Comparison of ENCODE assay signal across 18 cellular contexts in the genomic region with DNA sequence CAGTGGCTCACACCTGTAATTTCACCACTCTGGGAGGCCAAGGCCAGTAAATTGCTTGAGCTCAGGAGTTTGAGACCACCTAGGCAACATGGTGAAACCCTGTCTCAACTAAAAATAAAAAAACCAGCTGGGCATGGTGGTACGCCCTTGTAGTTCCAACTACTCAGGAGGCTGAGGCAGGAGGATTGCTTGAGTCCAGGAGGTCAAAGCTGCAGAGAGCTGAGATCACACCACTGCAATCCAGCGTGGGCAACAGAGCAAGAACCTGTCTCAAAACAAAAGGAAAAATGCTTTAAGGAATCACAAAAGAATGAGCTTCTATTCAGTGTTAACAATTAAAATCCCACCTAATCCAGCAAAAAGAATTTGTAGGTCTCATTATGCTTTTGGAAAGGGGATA. TPM values are rescaled to one million over a fixed set of nuclear protein-coding genes. Genes with fewer than 3 reads are reported as not detected.
DNase-seq lines count a peak whose midpoint lies in the region; ATAC-seq, FAIRE-seq and TF ChIP-seq lines count a peak whose summit lies in the region.
"Had no signal": no experiment of that assay in that cellular context is flagged by ENCODE, and none has a peak within 500 bp of the region (broad histone marks: within the 10 kb centered on the region; RNA-seq: fewer than 3 reads in every experiment).

No MANE protein-coding gene starts in this region.

- TF ChIP-seq CTCF in HepG2 (CRISPR knock-in tag; IDR thresholded peaks at IDR 0.05) (no peak), right lobe of liver (IDR thresholded peaks at IDR 0.05) (no peak), brain (conservative IDR thresholded peaks at IDR 0.05) (no peak)

- peaks cover 70% of the 10 kb centered on the region for H3K79me2 ChIP-seq in HepG2 (ENCODE audit: insufficient read depth, low read length)

- H2BK120ac ChIP-seq in neuronal stem cell (ENCODE audit: low read depth, low read length): no peak overlapping the region

- H3K4me1 Mint-ChIP-seq in brain: peaks cover 55% of the 10 kb centered on the region

- DNase-seq in HepG2 (ENCODE audit: low spot score) (no peak), right lobe of liver (no peak), neuronal stem cell (ENCODE audit: low spot score) (no peak), ecto neural progenitor cell (ENCODE audit: low spot score) (no peak), NCI-H2196 (lab: John Stamatoyannopoulos, UW; ENCODE audit: unreplicated experiment) (no peak)
- DNase-seq: DMS153, GOT3, KG1, NCI-H1105 treated with DMSO at 0.1 percent for 48 hours, NCI-H1694 treated with DMSO at 0.1 percent for 48 hours, NCI-H2107, NCI-H345, NCI-H526, SHP77 treated with DMSO at 0.1 percent for 48 hours had no signal

- no TSS peak for BruUV-seq in HepG2 (replicated peaks; lab: Mats Ljungman, UMichigan)

- H2BK5ac ChIP-seq in neuronal stem cell (ENCODE audit: low read length): no peak overlapping the region

- WGBS in HepG2 (ENCODE audit: low lambda C conversion rate): 95% methylated on average over 2 of the region's 2 CpGs
- 100% methylated on average over 2 of the region's 2 CpGs for WGBS in right lobe of liver (ENCODE audit: insufficient coverage, low coverage, low lambda C conversion rate, missing lambda C conversion rate)
- WGBS in neuronal stem cell (ENCODE audit: extremely low coverage in 2 of 2, insufficient read length in 2 of 2, insufficient replicate concordance in 1 of 2), 2 donors: no CpG with 5 or more reads among the region's 2 CpGs

- TF ChIP-seq EP300 in HepG2 (IDR thresholded peaks at IDR 0.05; ENCODE audit: low read depth in 2 of 2, low read length in 2 of 2) (no peak), HepG2 (CRISPR knock-in tag; IDR thresholded peaks at IDR 0.05; ENCODE audit: borderline replicate concordance) (no peak)

- no peak overlapping the region for H4K8ac ChIP-seq in neuronal stem cell (ENCODE audit: low read depth, low read length)

- no peaks in the 10 kb centered on the region for H3K9me3 Mint-ChIP-seq in brain

- H3K9ac ChIP-seq in HepG2 (ENCODE audit: insufficient read depth, low read depth, low read length): no peak overlapping the region
- no peak overlapping the region for H3K9ac ChIP-seq in neuronal stem cell (ENCODE audit: low read depth, low read length, poor library complexity)

- H3K79me1 ChIP-seq in neuronal stem cell (ENCODE audit: low read depth, low read length): peaks cover 5% of the 10 kb centered on the region

- H2AK5ac ChIP-seq in neuronal stem cell (ENCODE audit: low read depth, low read length): no peak overlapping the region

- intact Hi-C loops in HepG2 (cut with micrococcal nuclease; ENCODE audit: unreplicated experiment): no loop called here
- intact Hi-C loops in right lobe of liver (cut with DNase I): no loop called here

- peaks cover 4 to 6% of the 10 kb centered on the region in 2 experiments; a peak in 4 of 5 replicates for H3K36me3 ChIP-seq in HepG2 (replicated peaks in 1 of 2; ENCODE audit: control insufficient read depth in 1 of 2, insufficient read depth in 2 of 2, low read length in 2 of 2)
- H3K36me3 ChIP-seq in right lobe of liver: no peaks in the 10 kb centered on the region
- H3K36me3 ChIP-seq in neuronal stem cell (replicated peaks in 1 of 2; ENCODE audit: control insufficient read depth in 2 of 2, insufficient read depth in 2 of 2, low read length in 2 of 2): peaks cover 0 to 64% of the 10 kb centered on the region in 2 donors

- H3K27ac ChIP-seq in HepG2 (ENCODE audit: extremely low read length, insufficient read depth, low read length) (no peak overlapping the region), right lobe of liver (no peak overlapping the region), neuronal stem cell (replicated peaks; ENCODE audit: low read length) (peak overlapping the region; percentile 54)

- TF ChIP-seq POLR2A in HepG2 (IDR thresholded peaks at IDR 0.05; ENCODE audit: insufficient read depth in 1 of 2, low read depth in 2 of 2, low read length in 2 of 2): no peak
- TF ChIP-seq POLR2A in right lobe of liver (IDR thresholded peaks at IDR 0.05): no peak

- no peak overlapping the region for H2BK12ac ChIP-seq in neuronal stem cell (ENCODE audit: low read length)

- H3K9me3 ChIP-seq in HepG2 (ENCODE audit: low read length): no peaks in the 10 kb centered on the region
- no peaks in the 10 kb centered on the region for H3K9me3 ChIP-seq in right lobe of liver
- no peaks in the 10 kb centered on the region for H3K9me3 ChIP-seq in neuronal stem cell (replicated peaks in 1 of 2; ENCODE audit: control insufficient read depth in 2 of 2, insufficient read depth in 1 of 2, low read depth in 1 of 2, low read length in 2 of 2)
- H3K9me3 ChIP-seq: Caco-2 had no signal

- H3K27ac Mint-ChIP-seq in brain: peak overlapping the region in 3 of 5 experiments; percentile 37 to 91 (median 46)

- H2AFZ ChIP-seq in HepG2 (ENCODE audit: low read length) (no peak overlapping the region), neuronal stem cell (ENCODE audit: low read length) (no peak overlapping the region)

- H3K14ac ChIP-seq in neuronal stem cell (ENCODE audit: low read length): no peak overlapping the region

- H4K20me1 ChIP-seq in HepG2 (ENCODE audit: insufficient read depth, low read length): no peaks in the 10 kb centered on the region

- no peaks in the 10 kb centered on the region for H3K27me3 ChIP-seq in HepG2 (ENCODE audit: control insufficient read depth in 1 of 2, insufficient read depth in 2 of 2, low read length in 2 of 2)
- H3K27me3 ChIP-seq in right lobe of liver: no peaks in the 10 kb centered on the region
- no peaks in the 10 kb centered on the region for H3K27me3 ChIP-seq in neuronal stem cell (ENCODE audit: control insufficient read depth in 3 of 3, insufficient read depth in 3 of 3, low read depth in 1 of 3, low read length in 3 of 3)

- ATAC-seq in HepG2: no peak
- no peak for ATAC-seq in right lobe of liver
- no peak for ATAC-seq in HG02623 (IDR thresholded peaks at IDR 0.05; ENCODE audit: unreplicated experiment)

- H3K4ac ChIP-seq in neuronal stem cell (ENCODE audit: low read length): no peak overlapping the region

- CTCF ChIA-PET in HepG2 (lab: Yijun Ruan, JAX; ENCODE audit: low intra/inter-chr PET ratio, low total read pairs): no interaction called here

- no peak overlapping the region for H4K91ac ChIP-seq in neuronal stem cell (ENCODE audit: low read depth, low read length, poor library complexity)

- TF ChIP-seq RAD21 in HepG2 (CRISPR knock-in tag; IDR thresholded peaks at IDR 0.05): no peak

- POLR2A ChIA-PET in HepG2 (lab: Yijun Ruan, JAX): no interaction called here

- H3K4me3 Mint-ChIP-seq in brain: peak overlapping the region in 1 of 5 experiments; percentile 47

- in situ Hi-C loops in HepG2 (cut with HindIII; ENCODE audit: extremely low pct_ligation_motif_present, low pct_unique_long_range_greater_than_20kb): no loop called here

- H3K4me2 ChIP-seq in HepG2 (ENCODE audit: low read depth, low read length) (no peak overlapping the region), neuronal stem cell (ENCODE audit: insufficient read depth, low read length, poor library complexity, severe bottlenecking) (no peak overlapping the region)

- no peaks in the 10 kb centered on the region for H3K27me3 Mint-ChIP-seq in brain

- no peak for FAIRE-seq in HepG2 (lab: Jason Lieb, UNC)
- FAIRE-seq: RCC 7860 had no signal

- no peak overlapping the region for H2BK15ac ChIP-seq in neuronal stem cell (ENCODE audit: low read length)

- H3K4me1 ChIP-seq in HepG2 (ENCODE audit: insufficient read depth, low read length): peaks cover 38% of the 10 kb centered on the region
- H3K4me1 ChIP-seq in right lobe of liver: no peaks in the 10 kb centered on the region
- peaks cover 2 to 3% of the 10 kb centered on the region in 2 donors for H3K4me1 ChIP-seq in neuronal stem cell (ENCODE audit: control insufficient read depth in 2 of 2, insufficient read depth in 1 of 2, low read depth in 1 of 2, low read length in 2 of 2)
- H3K4me1 ChIP-seq: Caco-2 had no signal

- no peaks in the 10 kb centered on the region for H3K36me3 Mint-ChIP-seq in brain

- no peak overlapping the region for H3K18ac ChIP-seq in neuronal stem cell (ENCODE audit: low read length)

- no peak overlapping the region for H3K23ac ChIP-seq in neuronal stem cell (ENCODE audit: low read depth, low read length, poor library complexity)

- H3K4me3 ChIP-seq in HepG2 (replicated peaks in 1 of 3; ENCODE audit: insufficient read depth in 1 of 3, low read depth in 2 of 3, low read length in 3 of 3): no peak overlapping the region
- H3K4me3 ChIP-seq in right lobe of liver: no peak overlapping the region
- H3K4me3 ChIP-seq in neuronal stem cell (ENCODE audit: low read length in 2 of 2): no peak overlapping the region

RNA-seq across cellular contexts. Expression of gene PRR11, which starts 5.9 kb away (rescaled TPM):
- total RNA-seq in HepG2 (2016; rRNA removed; fragmentation: Illumina TruSeq; extraction: Trizol): 39.2 and 50.4 TPM in 2 replicates
- total RNA-seq in HepG2 (2016; cell fraction: cytosol; rRNA removed; fragmentation: Illumina TruSeq; extraction: Trizol; ENCODE audit: low read depth): 8.1 and 9.8 TPM in 2 replicates
- total RNA-seq in HepG2 (2016; cell fraction: insoluble cytoplasmic fraction; rRNA removed; fragmentation: Illumina TruSeq; extraction: Trizol): 36.7 and 48.3 TPM in 2 replicates
- total RNA-seq in HepG2 (2016; cell fraction: membrane; rRNA removed; fragmentation: Illumina TruSeq; extraction: Trizol): 37.2 and 37.8 TPM in 2 replicates
- total RNA-seq in HepG2 (2016; cell fraction: nucleus; rRNA removed; fragmentation: Illumina TruSeq; extraction: Trizol): 20.5 and 25.8 TPM in 2 replicates
- 21.8 and 35.7 TPM in 2 replicates for polyA plus RNA-seq in HepG2 (2011; rRNA removed)
- 24.4 and 31.4 TPM in 2 replicates for polyA plus RNA-seq in HepG2 (2011; cell fraction: cytosol; rRNA removed)
- polyA plus RNA-seq in HepG2 (2011; cell fraction: nucleus; rRNA removed): 3.7 and 3.9 TPM in 2 replicates
- polyA plus RNA-seq in HepG2 (2012): 11.8 and 35.0 TPM in 2 replicates
- polyA plus RNA-seq in HepG2 (2016; cell fraction: cytosol; fragmentation: Illumina TruSeq; extraction: Trizol; ENCODE audit: low read depth): 7.7 and 9.4 TPM in 2 replicates
- 61.7 and 63.3 TPM in 2 replicates for polyA plus RNA-seq in HepG2 (2016; cell fraction: insoluble cytoplasmic fraction; fragmentation: Illumina TruSeq; extraction: Trizol; ENCODE audit: low read depth)
- 26.8 and 32.7 TPM in 2 replicates for polyA plus RNA-seq in HepG2 (2016; cell fraction: membrane; fragmentation: Illumina TruSeq; extraction: Trizol; ENCODE audit: low read depth)
- polyA plus RNA-seq in HepG2 (2016; cell fraction: nucleus; fragmentation: Illumina TruSeq; extraction: Trizol; ENCODE audit: insufficient read depth, low read depth): 27.9 and 29.0 TPM in 2 replicates
- polyA minus RNA-seq in HepG2 (2011; rRNA and poly(A)+ RNA removed; ENCODE audit: low replicate concordance): 34.0 and 79.7 TPM in 2 replicates
- polyA minus RNA-seq in HepG2 (2011; cell fraction: cytosol; rRNA and poly(A)+ RNA removed): 27.9 and 32.0 TPM in 2 replicates
- polyA minus RNA-seq in HepG2 (2011; cell fraction: nucleus; rRNA and poly(A)+ RNA removed): 12.3 and 23.4 TPM in 2 replicates
- total RNA-seq in right lobe of liver: 1 to 10 TPM in 1 of 6 experiments, under 1 TPM in 5; 0.49 to 1.9 (median 0.54) TPM
- 64.6 TPM for polyA plus RNA-seq in brain (ENCODE audit: insufficient read depth, low read depth, low replicate concordance)
- polyA plus RNA-seq in neuronal stem cell (2013, experiment 1 of 2): 105 TPM
- 106 TPM for polyA plus RNA-seq in neuronal stem cell (2013, experiment 2 of 2)

RNA-seq across cellular contexts. Expression of gene SKA2, which starts 6.5 kb away (rescaled TPM):
- total RNA-seq in HepG2 (2016; rRNA removed; fragmentation: Illumina TruSeq; extraction: Trizol) (91.8 and 148 TPM in 2 replicates), right lobe of liver (10 to 100 TPM; 12.2 to 23.1 (median 13.5) TPM)
- 47.5 and 49.5 TPM in 2 replicates for total RNA-seq in HepG2 (2016; cell fraction: cytosol; rRNA removed; fragmentation: Illumina TruSeq; extraction: Trizol; ENCODE audit: low read depth)
- total RNA-seq in HepG2 (2016; cell fraction: insoluble cytoplasmic fraction; rRNA removed; fragmentation: Illumina TruSeq; extraction: Trizol): 89.8 and 139 TPM in 2 replicates
- total RNA-seq in HepG2 (2016; cell fraction: membrane; rRNA removed; fragmentation: Illumina TruSeq; extraction: Trizol): 81.2 and 89.4 TPM in 2 replicates
- total RNA-seq in HepG2 (2016; cell fraction: nucleus; rRNA removed; fragmentation: Illumina TruSeq; extraction: Trizol): 28.6 and 29.7 TPM in 2 replicates
- polyA plus RNA-seq in HepG2 (2011; rRNA removed) (13.4 and 18.6 TPM in 2 replicates), brain (ENCODE audit: insufficient read depth, low read depth, low replicate concordance) (66.9 TPM)
- 15.1 and 24.3 TPM in 2 replicates for polyA plus RNA-seq in HepG2 (2011; cell fraction: cytosol; rRNA removed)
- 2.0 and 33.2 TPM in 2 replicates for polyA plus RNA-seq in HepG2 (2011; cell fraction: nucleus; rRNA removed)
- 55.5 and 76.1 TPM in 2 replicates for polyA plus RNA-seq in HepG2 (2012)
- 72.1 and 80.1 TPM in 2 replicates for polyA plus RNA-seq in HepG2 (2016; cell fraction: cytosol; fragmentation: Illumina TruSeq; extraction: Trizol; ENCODE audit: low read depth)
- polyA plus RNA-seq in HepG2 (2016; cell fraction: insoluble cytoplasmic fraction; fragmentation: Illumina TruSeq; extraction: Trizol; ENCODE audit: low read depth): 160 and 181 TPM in 2 replicates
- polyA plus RNA-seq in HepG2 (2016; cell fraction: membrane; fragmentation: Illumina TruSeq; extraction: Trizol; ENCODE audit: low read depth): 88.8 and 95.8 TPM in 2 replicates
- polyA plus RNA-seq in HepG2 (2016; cell fraction: nucleus; fragmentation: Illumina TruSeq; extraction: Trizol; ENCODE audit: insufficient read depth, low read depth): 57.5 and 58.6 TPM in 2 replicates
- polyA minus RNA-seq in HepG2 (2011; rRNA and poly(A)+ RNA removed; ENCODE audit: low replicate concordance): 9.6 and 20.6 TPM in 2 replicates
- polyA minus RNA-seq in HepG2 (2011; cell fraction: cytosol; rRNA and poly(A)+ RNA removed): 12.0 and 15.6 TPM in 2 replicates
- 21.4 and 37.5 TPM in 2 replicates for polyA minus RNA-seq in HepG2 (2011; cell fraction: nucleus; rRNA and poly(A)+ RNA removed)
- 304 TPM for polyA plus RNA-seq in neuronal stem cell (2013, experiment 1 of 2)
- 306 TPM for polyA plus RNA-seq in neuronal stem cell (2013, experiment 2 of 2)

RNA-seq across cellular contexts. Expression of gene SMG8, which starts 48.4 kb away (rescaled TPM):
- total RNA-seq in HepG2 (2016; rRNA removed; fragmentation: Illumina TruSeq; extraction: Trizol) (28.9 and 31.9 TPM in 2 replicates), right lobe of liver (1 to 10 TPM; 5.3 to 7.9 (median 7.3) TPM)
- 1.8 and 2.7 TPM in 2 replicates for total RNA-seq in HepG2 (2016; cell fraction: cytosol; rRNA removed; fragmentation: Illumina TruSeq; extraction: Trizol; ENCODE audit: low read depth)
- 30.2 and 30.8 TPM in 2 replicates for total RNA-seq in HepG2 (2016; cell fraction: insoluble cytoplasmic fraction; rRNA removed; fragmentation: Illumina TruSeq; extraction: Trizol)
- 6.8 and 8.0 TPM in 2 replicates for total RNA-seq in HepG2 (2016; cell fraction: membrane; rRNA removed; fragmentation: Illumina TruSeq; extraction: Trizol)
- 25.1 and 31.4 TPM in 2 replicates for total RNA-seq in HepG2 (2016; cell fraction: nucleus; rRNA removed; fragmentation: Illumina TruSeq; extraction: Trizol)
- polyA plus RNA-seq in HepG2 (2011; rRNA removed) (16.2 and 18.4 TPM in 2 replicates), brain (ENCODE audit: insufficient read depth, low read depth, low replicate concordance) (12.1 TPM)
- polyA plus RNA-seq in HepG2 (2011; cell fraction: cytosol; rRNA removed): 11.0 and 15.5 TPM in 2 replicates
- 7.4 and 9.4 TPM in 2 replicates for polyA plus RNA-seq in HepG2 (2011; cell fraction: nucleus; rRNA removed)
- polyA plus RNA-seq in HepG2 (2012): 12.1 and 13.2 TPM in 2 replicates
- polyA plus RNA-seq in HepG2 (2016; cell fraction: cytosol; fragmentation: Illumina TruSeq; extraction: Trizol; ENCODE audit: low read depth): 0.93 and 1.0 TPM in 2 replicates
- 17.3 and 18.7 TPM in 2 replicates for polyA plus RNA-seq in HepG2 (2016; cell fraction: insoluble cytoplasmic fraction; fragmentation: Illumina TruSeq; extraction: Trizol; ENCODE audit: low read depth)
- 1.6 and 1.7 TPM in 2 replicates for polyA plus RNA-seq in HepG2 (2016; cell fraction: membrane; fragmentation: Illumina TruSeq; extraction: Trizol; ENCODE audit: low read depth)
- polyA plus RNA-seq in HepG2 (2016; cell fraction: nucleus; fragmentation: Illumina TruSeq; extraction: Trizol; ENCODE audit: insufficient read depth, low read depth): 20.7 and 22.6 TPM in 2 replicates
- 26.3 and 29.4 TPM in 2 replicates for polyA minus RNA-seq in HepG2 (2011; rRNA and poly(A)+ RNA removed; ENCODE audit: low replicate concordance)
- polyA minus RNA-seq in HepG2 (2011; cell fraction: cytosol; rRNA and poly(A)+ RNA removed): 14.2 and 18.4 TPM in 2 replicates
- 19.1 and 29.5 TPM in 2 replicates for polyA minus RNA-seq in HepG2 (2011; cell fraction: nucleus; rRNA and poly(A)+ RNA removed)
- 9.7 TPM for polyA plus RNA-seq in neuronal stem cell (2013, experiment 1 of 2)
- 9.5 TPM for polyA plus RNA-seq in neuronal stem cell (2013, experiment 2 of 2)

RNA-seq across cellular contexts. Expression of gene TRIM37, which starts 54.8 kb away (rescaled TPM):
- total RNA-seq in HepG2 (2016; rRNA removed; fragmentation: Illumina TruSeq; extraction: Trizol) (39.1 and 48.1 TPM in 2 replicates), right lobe of liver (10 to 100 TPM in 1 of 6 experiments, 1 to 10 TPM in 5; 7.2 to 11.0 (median 9.0) TPM)
- 12.1 and 14.0 TPM in 2 replicates for total RNA-seq in HepG2 (2016; cell fraction: cytosol; rRNA removed; fragmentation: Illumina TruSeq; extraction: Trizol; ENCODE audit: low read depth)
- 39.2 and 51.8 TPM in 2 replicates for total RNA-seq in HepG2 (2016; cell fraction: insoluble cytoplasmic fraction; rRNA removed; fragmentation: Illumina TruSeq; extraction: Trizol)
- 27.1 and 27.4 TPM in 2 replicates for total RNA-seq in HepG2 (2016; cell fraction: membrane; rRNA removed; fragmentation: Illumina TruSeq; extraction: Trizol)
- 30.4 and 38.6 TPM in 2 replicates for total RNA-seq in HepG2 (2016; cell fraction: nucleus; rRNA removed; fragmentation: Illumina TruSeq; extraction: Trizol)
- polyA plus RNA-seq in HepG2 (2011; rRNA removed) (10.1 and 12.4 TPM in 2 replicates), brain (ENCODE audit: insufficient read depth, low read depth, low replicate concordance) (38.7 TPM)
- polyA plus RNA-seq in HepG2 (2011; cell fraction: cytosol; rRNA removed): 5.2 and 7.4 TPM in 2 replicates
- 7.8 and 8.1 TPM in 2 replicates for polyA plus RNA-seq in HepG2 (2011; cell fraction: nucleus; rRNA removed)
- polyA plus RNA-seq in HepG2 (2012): 10.9 and 11.7 TPM in 2 replicates
- polyA plus RNA-seq in HepG2 (2016; cell fraction: cytosol; fragmentation: Illumina TruSeq; extraction: Trizol; ENCODE audit: low read depth): 3.1 and 3.7 TPM in 2 replicates
- 32.9 and 34.8 TPM in 2 replicates for polyA plus RNA-seq in HepG2 (2016; cell fraction: insoluble cytoplasmic fraction; fragmentation: Illumina TruSeq; extraction: Trizol; ENCODE audit: low read depth)
- 10.8 and 11.4 TPM in 2 replicates for polyA plus RNA-seq in HepG2 (2016; cell fraction: membrane; fragmentation: Illumina TruSeq; extraction: Trizol; ENCODE audit: low read depth)
- 30.6 and 31.5 TPM in 2 replicates for polyA plus RNA-seq in HepG2 (2016; cell fraction: nucleus; fragmentation: Illumina TruSeq; extraction: Trizol; ENCODE audit: insufficient read depth, low read depth)
- polyA minus RNA-seq in HepG2 (2011; rRNA and poly(A)+ RNA removed; ENCODE audit: low replicate concordance): 42.6 and 98.7 TPM in 2 replicates
- 9.7 and 11.4 TPM in 2 replicates for polyA minus RNA-seq in HepG2 (2011; cell fraction: cytosol; rRNA and poly(A)+ RNA removed)
- 44.3 and 55.3 TPM in 2 replicates for polyA minus RNA-seq in HepG2 (2011; cell fraction: nucleus; rRNA and poly(A)+ RNA removed)
- polyA plus RNA-seq in neuronal stem cell (2013, experiment 1 of 2): 32.4 TPM
- 32.5 TPM for polyA plus RNA-seq in neuronal stem cell (2013, experiment 2 of 2)

RNA-seq across cellular contexts. Expression of gene GDPD1, which starts 58.8 kb away (rescaled TPM):
- total RNA-seq in HepG2 (2016; rRNA removed; fragmentation: Illumina TruSeq; extraction: Trizol): 3.8 and 7.7 TPM in 2 replicates
- total RNA-seq in HepG2 (2016; cell fraction: cytosol; rRNA removed; fragmentation: Illumina TruSeq; extraction: Trizol; ENCODE audit: low read depth): 2.0 and 2.1 TPM in 2 replicates
- total RNA-seq in HepG2 (2016; cell fraction: insoluble cytoplasmic fraction; rRNA removed; fragmentation: Illumina TruSeq; extraction: Trizol): 3.1 and 6.6 TPM in 2 replicates
- 3.0 and 3.1 TPM in 2 replicates for total RNA-seq in HepG2 (2016; cell fraction: membrane; rRNA removed; fragmentation: Illumina TruSeq; extraction: Trizol)
- total RNA-seq in HepG2 (2016; cell fraction: nucleus; rRNA removed; fragmentation: Illumina TruSeq; extraction: Trizol): 8.1 and 13.9 TPM in 2 replicates
- polyA plus RNA-seq in HepG2 (2011; rRNA removed): 6.0 and 6.1 TPM in 2 replicates
- polyA plus RNA-seq in HepG2 (2011; cell fraction: cytosol; rRNA removed): 2.7 and 4.7 TPM in 2 replicates
- polyA plus RNA-seq in HepG2 (2011; cell fraction: nucleus; rRNA removed): 2.1 and 2.7 TPM in 2 replicates
- polyA plus RNA-seq in HepG2 (2012): 7.6 and 8.2 TPM in 2 replicates
- polyA plus RNA-seq in HepG2 (2016; cell fraction: cytosol; fragmentation: Illumina TruSeq; extraction: Trizol; ENCODE audit: low read depth): 0.40 and 0.58 TPM in 2 replicates
- 3.5 and 3.8 TPM in 2 replicates for polyA plus RNA-seq in HepG2 (2016; cell fraction: insoluble cytoplasmic fraction; fragmentation: Illumina TruSeq; extraction: Trizol; ENCODE audit: low read depth)
- polyA plus RNA-seq in HepG2 (2016; cell fraction: membrane; fragmentation: Illumina TruSeq; extraction: Trizol; ENCODE audit: low read depth): 1.1 and 1.2 TPM in 2 replicates
- 10.5 and 11.4 TPM in 2 replicates for polyA plus RNA-seq in HepG2 (2016; cell fraction: nucleus; fragmentation: Illumina TruSeq; extraction: Trizol; ENCODE audit: insufficient read depth, low read depth)
- 3.8 and 4.2 TPM in 2 replicates for polyA minus RNA-seq in HepG2 (2011; rRNA and poly(A)+ RNA removed; ENCODE audit: low replicate concordance)
- 6.9 and 7.7 TPM in 2 replicates for polyA minus RNA-seq in HepG2 (2011; cell fraction: cytosol; rRNA and poly(A)+ RNA removed)
- polyA minus RNA-seq in HepG2 (2011; cell fraction: nucleus; rRNA and poly(A)+ RNA removed): 10.9 and 11.2 TPM in 2 replicates
- total RNA-seq in right lobe of liver: 1 to 10 TPM in 5 of 6 experiments, under 1 TPM in 1; 0.71 to 5.8 (median 1.2) TPM
- 11.7 TPM for polyA plus RNA-seq in brain (ENCODE audit: insufficient read depth, low read depth, low replicate concordance)
- polyA plus RNA-seq in neuronal stem cell (2013, experiment 1 of 2): 9.7 TPM
- polyA plus RNA-seq in neuronal stem cell (2013, experiment 2 of 2): 10.0 TPM
